17 cellular contexts compared by ENCODE assay signal in the genomic region with DNA sequence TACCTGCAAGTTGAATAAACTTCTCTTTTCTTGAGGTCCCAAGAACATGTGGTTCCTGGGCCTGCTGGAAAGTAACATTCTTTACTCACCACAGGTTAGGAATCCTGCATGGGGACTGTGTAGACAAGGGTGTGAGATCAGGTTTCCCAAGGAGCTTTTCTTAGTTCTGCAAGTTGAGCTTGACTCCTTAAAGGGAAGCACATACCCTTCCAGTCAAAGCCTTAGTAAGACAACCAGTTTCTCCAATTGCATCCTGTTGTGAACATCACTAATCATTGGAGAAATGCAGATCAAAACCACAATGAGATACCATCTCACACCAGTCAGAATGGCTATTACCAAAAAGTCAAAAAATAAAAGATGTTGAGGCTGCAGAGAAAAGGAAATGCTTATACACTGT. TPM values are rescaled to one million over a fixed set of nuclear protein-coding genes. Genes with fewer than 3 reads are reported as not detected.
DNase-seq lines count a peak whose midpoint lies in the region; ATAC-seq and TF ChIP-seq lines count a peak whose summit lies in the region.
"Had no signal": no experiment of that assay in that cellular context is flagged by ENCODE, and none has a peak within 500 bp of the region (broad histone marks: within the 10 kb centered on the region; RNA-seq: fewer than 3 reads in every experiment).

No MANE protein-coding gene starts in this region.

- H3K27me3 ChIP-seq in mammary epithelial cell (ENCODE audit: insufficient read depth, low read length) (no peaks in the 10 kb centered on the region), transverse colon (no peaks in the 10 kb centered on the region), HAP-1 (ENCODE audit: low read depth) (no peaks in the 10 kb centered on the region)

- H3K79me2 ChIP-seq in mammary epithelial cell (ENCODE audit: insufficient read depth, low read length) = no peaks in the 10 kb centered on the region

- H3K36me3 ChIP-seq in mammary epithelial cell (ENCODE audit: insufficient read depth, low read length) = no peaks in the 10 kb centered on the region
- H3K36me3 ChIP-seq in transverse colon = no peaks in the 10 kb centered on the region
- no peaks in the 10 kb centered on the region for H3K36me3 ChIP-seq in HAP-1 (replicated peaks)

- H4K20me1 ChIP-seq in mammary epithelial cell (ENCODE audit: insufficient read depth, low read length) = no peaks in the 10 kb centered on the region

- no peaks in the 10 kb centered on the region for H3K9me3 Mint-ChIP-seq in MCF 10A (ENCODE audit: unreplicated experiment)
- H3K9me3 Mint-ChIP-seq in WTC11 = peaks cover 5% of the 10 kb centered on the region

- H3K4me3 ChIP-seq in mammary epithelial cell (replicated peaks in 1 of 3; ENCODE audit: insufficient read depth in 1 of 3, low read depth in 2 of 3, low read length in 3 of 3) (no peak overlapping the region), fibroblast of villous mesenchyme (ENCODE audit: low read depth, low read length) (no peak overlapping the region), transverse colon (no peak overlapping the region), HAP-1 (no peak overlapping the region)

- no peak for TF ChIP-seq POLR2A in transverse colon (IDR thresholded peaks at IDR 0.05)

- intact Hi-C loops in mammary epithelial cell (cut with micrococcal nuclease) = no loop called here
- intact Hi-C loops in MCF 10A (cut with micrococcal nuclease) = no loop called here
- intact Hi-C loops in transverse colon (cut with DNase I; ENCODE audit: low total_unique reads) = no loop called here

- no peak for TF ChIP-seq EP300 in transverse colon (IDR thresholded peaks at IDR 0.05; ENCODE audit: low read depth)

- H3K27ac ChIP-seq in mammary epithelial cell (ENCODE audit: insufficient read depth, low read depth, low read length) = no peak overlapping the region
- no peak overlapping the region for H3K27ac ChIP-seq in transverse colon
- H3K27ac ChIP-seq: 22Rv1, HL-60 had no signal

- H3K27ac Mint-ChIP-seq in MCF 10A (ENCODE audit: low read depth, unreplicated experiment) (no peak overlapping the region), WTC11 (peak overlapping the region; percentile 91)

- H3K4me2 ChIP-seq in mammary epithelial cell (ENCODE audit: insufficient read depth, low read depth, low read length) = no peak overlapping the region

- H3K4me1 Mint-ChIP-seq in MCF 10A (ENCODE audit: insufficient read depth, unreplicated experiment) = no peaks in the 10 kb centered on the region
- peaks cover 50% of the 10 kb centered on the region for H3K4me1 Mint-ChIP-seq in WTC11

- H3K9ac ChIP-seq in mammary epithelial cell (ENCODE audit: insufficient read depth, low read length) = no peak overlapping the region

- DNase-seq in mammary epithelial cell = peak; percentile 21
- DNase-seq in MCF 10A (ENCODE audit: unreplicated experiment) = no peak
- DNase-seq in WTC11 (ENCODE audit: low spot score) = no peak
- DNase-seq in fibroblast of villous mesenchyme (ENCODE audit: low read depth) = peak; percentile 8
- no peak for DNase-seq in NCI-H1436 (lab: John Stamatoyannopoulos, UW)
- no peak for DNase-seq in transverse colon
- DNase-seq in HAP-1 (ENCODE audit: low spot score in 2 of 2) = no peak
- DNase-seq: C1 segment of cervical spinal cord, DMS 273 treated with DMSO at 0.1 percent for 48 hours, EL, KG1, NCI-H1930, NCI-H2171 treated with DMSO at 0.1 percent for 48 hours, SW 1271 had no signal

- TF ChIP-seq CTCF in mammary epithelial cell (conservative IDR thresholded peaks at IDR 0.05 in 1 of 2, IDR thresholded peaks at IDR 0.05 in 1 of 2; ENCODE audit: extremely low read depth in 1 of 2, insufficient read depth in 1 of 2, low read depth in 1 of 2, low read length in 2 of 2) = no peak
- TF ChIP-seq CTCF in MCF 10A (IDR thresholded peaks at IDR 0.05; ENCODE audit: unreplicated experiment) = no peak
- TF ChIP-seq CTCF in WTC11 (IDR thresholded peaks at IDR 0.05) = no peak
- TF ChIP-seq CTCF in fibroblast of villous mesenchyme (IDR thresholded peaks at IDR 0.05; ENCODE audit: insufficient read depth, low read depth, low read length) = no peak
- no peak for TF ChIP-seq CTCF in transverse colon (IDR thresholded peaks at IDR 0.05)

- H3K27me3 Mint-ChIP-seq in MCF 10A (ENCODE audit: insufficient read depth, unreplicated experiment) (no peaks in the 10 kb centered on the region), WTC11 (ENCODE audit: low read depth) (no peaks in the 10 kb centered on the region)

- POLR2A ChIA-PET in MCF 10A (lab: Yijun Ruan, JAX) = no interaction called here
- POLR2A ChIA-PET in WTC11 (lab: Charles Lee) = interaction anchor here (0.6 kb wide), 1 partner anchor 184 kb away, joined by 4 read pairs; no protein-coding TSS in a partner anchor

- BruUV-seq in mammary epithelial cell (replicated peaks; lab: Mats Ljungman, UMichigan) (no TSS peak), MCF 10A (replicated peaks; lab: Mats Ljungman, UMichigan) (no TSS peak)

- H3K4me3 Mint-ChIP-seq in MCF 10A (ENCODE audit: unreplicated experiment) = no peak overlapping the region
- H3K4me3 Mint-ChIP-seq in WTC11 = no peak overlapping the region

- no peaks in the 10 kb centered on the region for H3K4me1 ChIP-seq in mammary epithelial cell (ENCODE audit: insufficient read depth, low read length)
- H3K4me1 ChIP-seq in transverse colon = no peaks in the 10 kb centered on the region
- no peaks in the 10 kb centered on the region for H3K4me1 ChIP-seq in HAP-1

- no peaks in the 10 kb centered on the region for H3K36me3 Mint-ChIP-seq in MCF 10A (ENCODE audit: insufficient read depth, unreplicated experiment)
- H3K36me3 Mint-ChIP-seq in WTC11 = no peaks in the 10 kb centered on the region; the same call in 1 of the 2 replicates

- CTCF ChIA-PET in mammary epithelial cell (lab: Charles Lee; ENCODE audit: low non-redundant PET) = no interaction called here
- CTCF ChIA-PET in MCF 10A (lab: Yijun Ruan, JAX) = interaction anchor here (0.6 kb wide), 1 partner anchor 395 kb away, joined by 5 read pairs; no protein-coding TSS in a partner anchor
- CTCF ChIA-PET in WTC11 (lab: Charles Lee) = interaction anchor here (1.0 to 1.4 kb wide), 2 partner anchors 9 to 51 kb away, joined by 5 to 6 read pairs; no protein-coding TSS in a partner anchor

- H3K9me3 ChIP-seq in mammary epithelial cell (replicated peaks; ENCODE audit: insufficient read depth, low read length) (no peaks in the 10 kb centered on the region), transverse colon (no peaks in the 10 kb centered on the region), HAP-1 (no peaks in the 10 kb centered on the region)

- dilution Hi-C loops in mammary epithelial cell (cut with HindIII; ENCODE audit: low sequenced_read_pairs) = loop anchor here (5.0 kb wide), 2 partner anchors 50 to 85 kb away; partner anchors contain the start of gene PAK1

- in situ Hi-C loops in mammary epithelial cell (cut with MboI; ENCODE audit: low sequenced_read_pairs in 2 of 2) = no loop called here
- in situ Hi-C loops in transverse colon (cut with MboI; ENCODE audit: low pct_ligation_motif_present in 1 of 4, low pct_unique_long_range_greater_than_20kb in 1 of 4, low sequenced_read_pairs in 3 of 4) = no loop called here
- in situ Hi-C loops in HAP-1 (cut with MboI; ENCODE audit: low sequenced_read_pairs) = no loop called here

- H2AFZ ChIP-seq in mammary epithelial cell (ENCODE audit: low read depth, low read length) = no peak overlapping the region

- peak; percentile 67 for ATAC-seq in WTC11
- no peak for ATAC-seq in HG02678 (IDR thresholded peaks at IDR 0.05; ENCODE audit: unreplicated experiment)

TF ChIP-seq in WTC11, 78 proteins besides CTCF, POLR2A, EP300 and RAD21 (continues in another document):
- TF ChIP-seq, protein P1, sequence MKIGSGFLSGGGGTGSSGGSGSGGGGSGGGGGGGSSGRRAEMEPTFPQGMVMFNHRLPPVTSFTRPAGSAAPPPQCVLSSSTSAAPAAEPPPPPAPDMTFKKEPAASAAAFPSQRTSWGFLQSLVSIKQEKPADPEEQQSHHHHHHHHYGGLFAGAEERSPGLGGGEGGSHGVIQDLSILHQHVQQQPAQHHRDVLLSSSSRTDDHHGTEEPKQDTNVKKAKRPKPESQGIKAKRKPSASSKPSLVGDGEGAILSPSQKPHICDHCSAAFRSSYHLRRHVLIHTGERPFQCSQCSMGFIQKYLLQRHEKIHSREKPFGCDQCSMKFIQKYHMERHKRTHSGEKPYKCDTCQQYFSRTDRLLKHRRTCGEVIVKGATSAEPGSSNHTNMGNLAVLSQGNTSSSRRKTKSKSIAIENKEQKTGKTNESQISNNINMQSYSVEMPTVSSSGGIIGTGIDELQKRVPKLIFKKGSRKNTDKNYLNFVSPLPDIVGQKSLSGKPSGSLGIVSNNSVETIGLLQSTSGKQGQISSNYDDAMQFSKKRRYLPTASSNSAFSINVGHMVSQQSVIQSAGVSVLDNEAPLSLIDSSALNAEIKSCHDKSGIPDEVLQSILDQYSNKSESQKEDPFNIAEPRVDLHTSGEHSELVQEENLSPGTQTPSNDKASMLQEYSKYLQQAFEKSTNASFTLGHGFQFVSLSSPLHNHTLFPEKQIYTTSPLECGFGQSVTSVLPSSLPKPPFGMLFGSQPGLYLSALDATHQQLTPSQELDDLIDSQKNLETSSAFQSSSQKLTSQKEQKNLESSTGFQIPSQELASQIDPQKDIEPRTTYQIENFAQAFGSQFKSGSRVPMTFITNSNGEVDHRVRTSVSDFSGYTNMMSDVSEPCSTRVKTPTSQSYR (CRISPR knock-in tag; IDR thresholded peaks at IDR 0.05) = no peak
- no peak for TF ChIP-seq OVOL2 (CRISPR knock-in tag; IDR thresholded peaks at IDR 0.05; ENCODE audit: borderline replicate concordance)

RNA-seq across cellular contexts. Expression of gene PAK1, which starts 48.3 kb away (rescaled TPM):
- total RNA-seq in mammary epithelial cell (10 to 100 TPM; 60.5 to 87.6 TPM), MCF 10A (2022) (24.0 and 25.5 TPM in 2 replicates), WTC11 (2021) (160 to 191 TPM (median 166 TPM) in 3 replicates), fibroblast of villous mesenchyme (68.9 and 69.1 TPM in 2 replicates), transverse colon (100 to 1,000 TPM; 104 to 222 (median 128) TPM)
- polyA plus RNA-seq in mammary epithelial cell = 83.0 TPM
- polyA minus RNA-seq in mammary epithelial cell = 239 TPM

Comparison
In these comparisons a context has a peak if more than half of its experiments do, and no peak if none do; other contexts are left out.
1. DNase-seq: peak in mammary epithelial cell (single experiment) and fibroblast of villous mesenchyme (single experiment); none in MCF 10A (single experiment), WTC11 (single experiment), NCI-H1436 (single experiment), transverse colon (single experiment) and HAP-1 (0 of 2).